Comparison of ENCODE assay signal across 13 cellular contexts in genomic region chr5:149072791-149073190, GRCh38. TPM values are rescaled to one million over a fixed set of nuclear protein-coding genes. Genes with fewer than 3 reads are reported as not detected.
A peak's percentile ranks its signal among the peaks of the same experiment; 100 is the strongest.
DNase-seq lines count a peak whose midpoint lies in the region; ATAC-seq and TF ChIP-seq lines count a peak whose summit lies in the region.
"Had no signal": no experiment of that assay in that cellular context is flagged by ENCODE, and none has a peak within 500 bp of the region (broad histone marks: within the 10 kb centered on the region; RNA-seq: fewer than 3 reads in every experiment).

No MANE protein-coding gene starts in this region.

- TF ChIP-seq CTCF in mesothelial cell of epicardium (IDR thresholded peaks at IDR 0.05; ENCODE audit: unreplicated experiment) (no peak), mucosa of descending colon (IDR thresholded peaks at IDR 0.05) (no peak)

- intact Hi-C loops in mucosa of descending colon (cut with DNase I, micrococcal nuclease): no loop called here

- H3K4me3 Mint-ChIP-seq in T-helper 17 cell (no peak overlapping the region), mesothelial cell of epicardium (no peak overlapping the region)
- H3K4me3 Mint-ChIP-seq: CD4-positive, alpha-beta memory T cell had no signal

- H3K4me1 ChIP-seq in mucosa of descending colon (ENCODE audit: low read depth): no peaks in the 10 kb centered on the region
- H3K4me1 ChIP-seq: A549 had no signal

- H3K27ac Mint-ChIP-seq in T-helper 17 cell: peak overlapping the region; percentile 14
- H3K27ac Mint-ChIP-seq in mesothelial cell of epicardium: peak overlapping the region; percentile 35
- H3K27ac Mint-ChIP-seq: CD4-positive, alpha-beta memory T cell had no signal

- no peak for ATAC-seq in T-helper 17 cell
- no peak for ATAC-seq in mucosa of descending colon

- no peak overlapping the region for H3K4me3 ChIP-seq in mucosa of descending colon
- H3K4me3 ChIP-seq: A549 had no signal

- H3K4me1 Mint-ChIP-seq in T-helper 17 cell (no peaks in the 10 kb centered on the region), mesothelial cell of epicardium (peaks cover 22% of the 10 kb centered on the region)
- H3K4me1 Mint-ChIP-seq: CD4-positive, alpha-beta memory T cell had no signal

- DNase-seq in HT-29 (ENCODE audit: low spot score) (peak; percentile 2), T-helper 17 cell (no peak), mesothelial cell of epicardium (ENCODE audit: low spot score in 2 of 2, unreplicated experiment in 2 of 2) (no peak), mucosa of descending colon (no peak), COLO668 (lab: John Stamatoyannopoulos, UW; ENCODE audit: unreplicated experiment) (no peak), NCI-H2227 treated with DMSO at 0.1 percent for 48 hours (lab: John Stamatoyannopoulos, UW) (no peak)
- DNase-seq in activated CD4-positive, alpha-beta T cell treated with anti-CD3 and anti-CD28 coated beads for 48 hours: no peak
- DNase-seq: BE2C; CD4-positive, alpha-beta memory T cell; COR-L47; DND-41; GDM1 had no signal

- H3K36me3 Mint-ChIP-seq in T-helper 17 cell (ENCODE audit: low read depth) (peaks cover 5% of the 10 kb centered on the region), mesothelial cell of epicardium (peaks cover 2% of the 10 kb centered on the region)

- no peaks in the 10 kb centered on the region for H3K36me3 ChIP-seq in mucosa of descending colon (ENCODE audit: low read depth)
- H3K36me3 ChIP-seq: BE2C had no signal

- peaks cover 12% of the 10 kb centered on the region for H3K9me3 Mint-ChIP-seq in mesothelial cell of epicardium

- H3K27me3 Mint-ChIP-seq in T-helper 17 cell: peaks cover 13% of the 10 kb centered on the region
- no peaks in the 10 kb centered on the region for H3K27me3 Mint-ChIP-seq in mesothelial cell of epicardium (ENCODE audit: low read depth)

- H3K9me3 ChIP-seq in T-helper 17 cell (ENCODE audit: control insufficient read depth, low read length, poor library complexity, severe bottlenecking) (peaks cover 2% of the 10 kb centered on the region), mucosa of descending colon (no peaks in the 10 kb centered on the region)
- H3K9me3 ChIP-seq: A549, BE2C had no signal

RNA-seq across cellular contexts. Expression of gene SH3TC2, which starts 9.9 kb away (rescaled TPM):
- 18.0 and 19.9 TPM in 2 replicates for total RNA-seq in HT-29 (2014; rRNA removed; shearing (Covaris generic))
- total RNA-seq in T-helper 17 cell (1 to 10 TPM in 1 of 2 donors, under 1 TPM in 1; 0.72 to 5.6 TPM), mesothelial cell of epicardium (5.2 to 6.8 TPM (median 5.6 TPM) in 3 replicates), mucosa of descending colon (1 to 10 TPM; 1.3 to 3.9 (median 2.2) TPM)
- total RNA-seq: CD4-positive, alpha-beta memory T cell had no signal
